In the genomic region with DNA sequence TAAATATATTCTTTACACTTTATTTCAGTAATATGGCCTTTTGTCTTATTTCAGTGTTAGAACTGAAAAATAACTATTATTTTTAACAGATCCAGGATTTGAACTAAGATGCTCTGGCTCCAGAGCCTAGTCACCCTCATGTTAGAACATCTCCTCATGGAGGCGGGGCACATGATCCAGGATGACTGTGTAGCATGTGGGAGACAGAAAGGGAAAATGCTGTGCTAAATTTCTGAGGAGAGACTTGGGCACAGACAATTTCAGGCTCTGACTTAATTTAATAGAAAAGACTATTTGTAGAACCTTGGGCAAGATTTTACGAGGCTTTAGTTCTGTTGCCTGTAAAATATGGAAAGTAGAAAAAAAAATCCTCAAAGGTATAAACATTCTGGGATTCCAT, we compare ENCODE assay signal across 1 cellular context.
TF ChIP-seq lines count a peak whose summit lies in the region.

No MANE protein-coding gene starts in this region.

TF ChIP-seq in GM23338, 12 proteins besides CTCF, POLR2A, EP300 and RAD21:
- TF ChIP-seq ZNF331 (CRISPR knock-in tag; IDR thresholded peaks at IDR 0.05; ENCODE audit: low read depth): no peak
- TF ChIP-seq, protein P1, sequence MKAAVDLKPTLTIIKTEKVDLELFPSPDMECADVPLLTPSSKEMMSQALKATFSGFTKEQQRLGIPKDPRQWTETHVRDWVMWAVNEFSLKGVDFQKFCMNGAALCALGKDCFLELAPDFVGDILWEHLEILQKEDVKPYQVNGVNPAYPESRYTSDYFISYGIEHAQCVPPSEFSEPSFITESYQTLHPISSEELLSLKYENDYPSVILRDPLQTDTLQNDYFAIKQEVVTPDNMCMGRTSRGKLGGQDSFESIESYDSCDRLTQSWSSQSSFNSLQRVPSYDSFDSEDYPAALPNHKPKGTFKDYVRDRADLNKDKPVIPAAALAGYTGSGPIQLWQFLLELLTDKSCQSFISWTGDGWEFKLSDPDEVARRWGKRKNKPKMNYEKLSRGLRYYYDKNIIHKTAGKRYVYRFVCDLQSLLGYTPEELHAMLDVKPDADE (IDR thresholded peaks at IDR 0.05): no peak
- TF ChIP-seq CREB1 (CRISPR knock-in tag; IDR thresholded peaks at IDR 0.05; ENCODE audit: low read depth): no peak
- TF ChIP-seq, protein P2, sequence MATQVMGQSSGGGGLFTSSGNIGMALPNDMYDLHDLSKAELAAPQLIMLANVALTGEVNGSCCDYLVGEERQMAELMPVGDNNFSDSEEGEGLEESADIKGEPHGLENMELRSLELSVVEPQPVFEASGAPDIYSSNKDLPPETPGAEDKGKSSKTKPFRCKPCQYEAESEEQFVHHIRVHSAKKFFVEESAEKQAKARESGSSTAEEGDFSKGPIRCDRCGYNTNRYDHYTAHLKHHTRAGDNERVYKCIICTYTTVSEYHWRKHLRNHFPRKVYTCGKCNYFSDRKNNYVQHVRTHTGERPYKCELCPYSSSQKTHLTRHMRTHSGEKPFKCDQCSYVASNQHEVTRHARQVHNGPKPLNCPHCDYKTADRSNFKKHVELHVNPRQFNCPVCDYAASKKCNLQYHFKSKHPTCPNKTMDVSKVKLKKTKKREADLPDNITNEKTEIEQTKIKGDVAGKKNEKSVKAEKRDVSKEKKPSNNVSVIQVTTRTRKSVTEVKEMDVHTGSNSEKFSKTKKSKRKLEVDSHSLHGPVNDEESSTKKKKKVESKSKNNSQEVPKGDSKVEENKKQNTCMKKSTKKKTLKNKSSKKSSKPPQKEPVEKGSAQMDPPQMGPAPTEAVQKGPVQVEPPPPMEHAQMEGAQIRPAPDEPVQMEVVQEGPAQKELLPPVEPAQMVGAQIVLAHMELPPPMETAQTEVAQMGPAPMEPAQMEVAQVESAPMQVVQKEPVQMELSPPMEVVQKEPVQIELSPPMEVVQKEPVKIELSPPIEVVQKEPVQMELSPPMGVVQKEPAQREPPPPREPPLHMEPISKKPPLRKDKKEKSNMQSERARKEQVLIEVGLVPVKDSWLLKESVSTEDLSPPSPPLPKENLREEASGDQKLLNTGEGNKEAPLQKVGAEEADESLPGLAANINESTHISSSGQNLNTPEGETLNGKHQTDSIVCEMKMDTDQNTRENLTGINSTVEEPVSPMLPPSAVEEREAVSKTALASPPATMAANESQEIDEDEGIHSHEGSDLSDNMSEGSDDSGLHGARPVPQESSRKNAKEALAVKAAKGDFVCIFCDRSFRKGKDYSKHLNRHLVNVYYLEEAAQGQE (IDR thresholded peaks at IDR 0.05; ENCODE audit: unreplicated experiment): no peak
- no peak for TF ChIP-seq ZNF114 (CRISPR knock-in tag; IDR thresholded peaks at IDR 0.05)
- TF ChIP-seq STAT1 (IDR thresholded peaks at IDR 0.05; ENCODE audit: unreplicated experiment): no peak
- TF ChIP-seq, protein P3, sequence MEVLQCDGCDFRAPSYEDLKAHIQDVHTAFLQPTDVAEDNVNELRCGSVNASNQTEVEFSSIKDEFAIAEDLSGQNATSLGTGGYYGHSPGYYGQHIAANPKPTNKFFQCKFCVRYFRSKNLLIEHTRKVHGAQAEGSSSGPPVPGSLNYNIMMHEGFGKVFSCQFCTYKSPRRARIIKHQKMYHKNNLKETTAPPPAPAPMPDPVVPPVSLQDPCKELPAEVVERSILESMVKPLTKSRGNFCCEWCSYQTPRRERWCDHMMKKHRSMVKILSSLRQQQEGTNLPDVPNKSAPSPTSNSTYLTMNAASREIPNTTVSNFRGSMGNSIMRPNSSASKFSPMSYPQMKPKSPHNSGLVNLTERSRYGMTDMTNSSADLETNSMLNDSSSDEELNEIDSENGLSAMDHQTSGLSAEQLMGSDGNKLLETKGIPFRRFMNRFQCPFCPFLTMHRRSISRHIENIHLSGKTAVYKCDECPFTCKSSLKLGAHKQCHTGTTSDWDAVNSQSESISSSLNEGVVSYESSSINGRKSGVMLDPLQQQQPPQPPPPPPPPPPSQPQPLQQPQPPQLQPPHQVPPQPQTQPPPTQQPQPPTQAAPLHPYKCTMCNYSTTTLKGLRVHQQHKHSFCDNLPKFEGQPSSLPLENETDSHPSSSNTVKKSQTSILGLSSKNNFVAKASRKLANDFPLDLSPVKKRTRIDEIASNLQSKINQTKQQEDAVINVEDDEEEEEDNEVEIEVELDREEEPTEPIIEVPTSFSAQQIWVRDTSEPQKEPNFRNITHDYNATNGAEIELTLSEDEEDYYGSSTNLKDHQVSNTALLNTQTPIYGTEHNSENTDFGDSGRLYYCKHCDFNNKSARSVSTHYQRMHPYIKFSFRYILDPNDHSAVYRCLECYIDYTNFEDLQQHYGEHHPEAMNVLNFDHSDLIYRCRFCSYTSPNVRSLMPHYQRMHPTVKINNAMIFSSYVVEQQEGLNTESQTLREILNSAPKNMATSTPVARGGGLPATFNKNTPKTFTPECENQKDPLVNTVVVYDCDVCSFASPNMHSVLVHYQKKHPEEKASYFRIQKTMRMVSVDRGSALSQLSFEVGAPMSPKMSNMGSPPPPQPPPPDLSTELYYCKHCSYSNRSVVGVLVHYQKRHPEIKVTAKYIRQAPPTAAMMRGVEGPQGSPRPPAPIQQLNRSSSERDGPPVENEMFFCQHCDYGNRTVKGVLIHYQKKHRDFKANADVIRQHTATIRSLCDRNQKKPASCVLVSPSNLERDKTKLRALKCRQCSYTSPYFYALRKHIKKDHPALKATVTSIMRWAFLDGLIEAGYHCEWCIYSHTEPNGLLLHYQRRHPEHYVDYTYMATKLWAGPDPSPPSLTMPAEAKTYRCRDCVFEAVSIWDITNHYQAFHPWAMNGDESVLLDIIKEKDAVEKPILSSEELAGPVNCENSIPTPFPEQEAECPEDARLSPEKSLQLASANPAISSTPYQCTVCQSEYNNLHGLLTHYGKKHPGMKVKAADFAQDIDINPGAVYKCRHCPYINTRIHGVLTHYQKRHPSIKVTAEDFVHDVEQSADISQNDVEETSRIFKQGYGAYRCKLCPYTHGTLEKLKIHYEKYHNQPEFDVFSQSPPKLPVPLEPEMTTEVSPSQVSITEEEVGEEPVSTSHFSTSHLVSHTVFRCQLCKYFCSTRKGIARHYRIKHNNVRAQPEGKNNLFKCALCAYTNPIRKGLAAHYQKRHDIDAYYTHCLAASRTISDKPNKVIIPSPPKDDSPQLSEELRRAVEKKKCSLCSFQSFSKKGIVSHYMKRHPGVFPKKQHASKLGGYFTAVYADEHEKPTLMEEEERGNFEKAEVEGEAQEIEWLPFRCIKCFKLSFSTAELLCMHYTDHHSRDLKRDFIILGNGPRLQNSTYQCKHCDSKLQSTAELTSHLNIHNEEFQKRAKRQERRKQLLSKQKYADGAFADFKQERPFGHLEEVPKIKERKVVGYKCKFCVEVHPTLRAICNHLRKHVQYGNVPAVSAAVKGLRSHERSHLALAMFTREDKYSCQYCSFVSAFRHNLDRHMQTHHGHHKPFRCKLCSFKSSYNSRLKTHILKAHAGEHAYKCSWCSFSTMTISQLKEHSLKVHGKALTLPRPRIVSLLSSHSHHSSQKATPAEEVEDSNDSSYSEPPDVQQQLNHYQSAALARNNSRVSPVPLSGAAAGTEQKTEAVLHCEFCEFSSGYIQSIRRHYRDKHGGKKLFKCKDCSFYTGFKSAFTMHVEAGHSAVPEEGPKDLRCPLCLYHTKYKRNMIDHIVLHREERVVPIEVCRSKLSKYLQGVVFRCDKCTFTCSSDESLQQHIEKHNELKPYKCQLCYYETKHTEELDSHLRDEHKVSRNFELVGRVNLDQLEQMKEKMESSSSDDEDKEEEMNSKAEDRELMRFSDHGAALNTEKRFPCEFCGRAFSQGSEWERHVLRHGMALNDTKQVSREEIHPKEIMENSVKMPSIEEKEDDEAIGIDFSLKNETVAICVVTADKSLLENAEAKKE (CRISPR knock-in tag; IDR thresholded peaks at IDR 0.05): no peak
- no peak for TF ChIP-seq POLR2AphosphoS5 (IDR thresholded peaks at IDR 0.05; ENCODE audit: low read depth)
- TF ChIP-seq EZH2 (IDR thresholded peaks at IDR 0.05; ENCODE audit: low read depth, unreplicated experiment): no peak
- TF ChIP-seq NANOG (IDR thresholded peaks at IDR 0.05; ENCODE audit: borderline replicate concordance): no peak
- TF ChIP-seq EZH2phosphoT487 (IDR thresholded peaks at IDR 0.05; ENCODE audit: unreplicated experiment): no peak
- no peak for TF ChIP-seq JUNB (IDR thresholded peaks at IDR 0.05; ENCODE audit: unreplicated experiment)
